29 cellular contexts compared by ENCODE assay signal in genomic region chr1:236343246-236343862, GRCh38. TPM values are rescaled to one million over a fixed set of nuclear protein-coding genes. Genes with fewer than 3 reads are reported as not detected.
A peak's percentile ranks its signal among the peaks of the same experiment; 100 is the strongest.
DNase-seq lines count a peak whose midpoint lies in the region; ATAC-seq, FAIRE-seq and TF ChIP-seq lines count a peak whose summit lies in the region.
"Had no signal": no experiment of that assay in that cellular context is flagged by ENCODE, and none has a peak within 500 bp of the region (broad histone marks: within the 10 kb centered on the region; RNA-seq: fewer than 3 reads in every experiment).

No MANE protein-coding gene starts in this region.

- no peak overlapping the region for H3K4me3 Mint-ChIP-seq in stimulated activated memory B cell treated with anti-CD40 and anti-IgM and Interleukin-4, amounts not matched to agents 10 μg/mL and 1 μg/mL and 100 μg/mL, for 72 hours
- H3K4me3 Mint-ChIP-seq: activated CD4-positive, alpha-beta T cell treated with anti-CD3 and anti-CD28 coated beads for 36 hours; CD4-positive, alpha-beta memory T cell; H9; memory B cell; nephron progenitor cell; T-helper 1 cell treated with Interleukin-12 subunit alpha and Interleukin-12 subunit beta and Interleukin-4 antibody, amounts not matched to agents 30 μg/mL and 1 μg/mL, for 36 hours had no signal

- H3K9me3 Mint-ChIP-seq in stimulated activated memory B cell treated with anti-CD40 and anti-IgM and Interleukin-4, amounts not matched to agents 10 μg/mL and 1 μg/mL and 100 μg/mL, for 72 hours, result no peaks in the 10 kb centered on the region
- H3K9me3 Mint-ChIP-seq: activated T-helper 2 cell treated with anti-CD3 and anti-CD28 coated beads, Interferon-gamma antibody, Interleukin-2, Interleukin-4, amounts not matched to agents 10 μg/mL and 5 μg/mL and 100 μg/mL, durations not matched to agents 14 hours and 24 hours and 36 hours; CD4-positive, alpha-beta memory T cell; H9; memory B cell; nephron progenitor cell; T-helper 1 cell treated with Interleukin-12 subunit alpha and Interleukin-12 subunit beta and Interleukin-4 antibody, amounts not matched to agents 30 μg/mL and 1 μg/mL, for 36 hours had no signal

- FAIRE-seq in K562 (lab: Jason Lieb, UNC), result no peak
- FAIRE-seq: HepG2 had no signal

- CTCF ChIA-PET in Panc1 (lab: Charles Lee) (no interaction called here), K562 (lab: Yijun Ruan, JAX; ENCODE audit: low intra/inter-chr PET ratio) (no interaction called here)

- intact Hi-C loops in Right ventricle myocardium inferior (cut with DNase I), result no loop called here
- intact Hi-C loops in Panc1 (cut with micrococcal nuclease; ENCODE audit: unreplicated experiment), result no loop called here
- intact Hi-C loops in K562 (cut with micrococcal nuclease), result no loop called here

- 61% methylated on average over 4 of the region's 4 CpGs for WGBS in K562 (ENCODE audit: insufficient coverage, low coverage, missing lambda C conversion rate)

- ATAC-seq in Right ventricle myocardium inferior (peak; percentile 75), Panc1 (peak; percentile 56), K562 (peak; percentile 14; the same call in 1 of the 3 replicates), left lobe of liver (no peak), HG02623 (IDR thresholded peaks at IDR 0.05; ENCODE audit: unreplicated experiment) (no peak)
- ATAC-seq in stimulated activated memory B cell treated with anti-CD40 and anti-IgM and Interleukin-4, amounts not matched to agents 10 μg/mL and 1 μg/mL and 100 μg/mL, for 72 hours, result peak; percentile 69
- ATAC-seq: A549; activated CD4-positive, alpha-beta T cell treated with anti-CD3 and anti-CD28 coated beads for 36 hours; gastroesophageal sphincter; HepG2 had no signal

- in situ Hi-C loops in Panc1 (cut with HindIII; ENCODE audit: low pct_unique_long_range_greater_than_20kb, low sequenced_read_pairs), result loop anchor here (10.0 kb wide), 1 partner anchor 141 kb away; no protein-coding TSS in a partner anchor
- in situ Hi-C loops in K562 (cut with MboI), result no loop called here

- no peak overlapping the region for H3K27ac Mint-ChIP-seq in stimulated activated memory B cell treated with anti-CD40 and anti-IgM and Interleukin-4, amounts not matched to agents 10 μg/mL and 1 μg/mL and 100 μg/mL, for 72 hours
- H3K27ac Mint-ChIP-seq: activated CD4-positive, alpha-beta T cell treated with anti-CD3 and anti-CD28 coated beads for 36 hours; activated T-helper 2 cell treated with anti-CD3 and anti-CD28 coated beads, Interferon-gamma antibody, Interleukin-2, Interleukin-4, amounts not matched to agents 10 μg/mL and 5 μg/mL and 100 μg/mL, durations not matched to agents 14 hours and 24 hours and 36 hours; H9; memory B cell; nephron progenitor cell; T-helper 1 cell treated with Interleukin-12 subunit alpha and Interleukin-12 subunit beta and Interleukin-4 antibody, amounts not matched to agents 30 μg/mL and 1 μg/mL, for 36 hours had no signal

- H3K27ac ChIP-seq in right atrium auricular region (no peak overlapping the region), Panc1 (ENCODE audit: low read length) (peak overlapping the region; percentile 77), K562 (ENCODE audit: extremely low read depth, low read depth, low read length) (no peak overlapping the region)
- H3K27ac ChIP-seq: A549, gastroesophageal sphincter, thyroid gland had no signal

- DNase-seq in Right ventricle myocardium inferior (ENCODE audit: missing footprints) (no peak), right atrium auricular region (ENCODE audit: low spot score) (no peak), Panc1 (ENCODE audit: low read depth, low spot score) (no peak), K562 (ENCODE audit: extremely low read depth in 1 of 4, low spot score in 3 of 4) (no peak), foreskin fibroblast (no peak), left lobe of liver (ENCODE audit: low spot score) (no peak)
- DNase-seq: activated CD4-positive, alpha-beta T cell treated with anti-CD3 and anti-CD28 coated beads for 36 hours; activated naive CD4-positive, alpha-beta T cell treated with anti-CD3 and anti-CD28 coated beads, Interleukin-2, amount 50 U/mL, for 16 hours; AML-193; amygdala; CD4-positive, alpha-beta memory T cell; H9; hypothalamus; Kasumi-1; NCI-H1092; NCI-H1694; NCI-H82; nephron progenitor cell; SK-N-SH; stimulated activated CD4-positive, alpha-beta T cell treated with anti-CD3 and anti-CD28 coated beads, Interleukin-1b, Interleukin-23, amount 100 ng/mL, for 48 hours; thyroid gland had no signal

- H3K9ac ChIP-seq in K562 (ENCODE audit: insufficient read depth in 1 of 2, low read depth in 2 of 2, low read length in 2 of 2), result no peak overlapping the region
- H3K9ac ChIP-seq: SK-N-SH had no signal

- POLR2A ChIA-PET in Panc1 (lab: Charles Lee), result interaction anchor here (0.7 kb wide), 1 partner anchor 42 kb away, joined by 3 read pairs; no protein-coding TSS in a partner anchor
- POLR2A ChIA-PET in K562 (lab: Yijun Ruan, JAX), result interaction anchor here (1.0 kb wide), 1 partner anchor 10 kb away, joined by 4 read pairs; no protein-coding TSS in a partner anchor

- TF ChIP-seq RAD21 in K562 (CRISPR knock-in tag; conservative IDR thresholded peaks at IDR 0.05 in 1 of 2, IDR thresholded peaks at IDR 0.05 in 1 of 2), result no peak

- TF ChIP-seq POLR2A in K562 (conservative IDR thresholded peaks at IDR 0.05), result no peak

- H3K4me1 Mint-ChIP-seq in stimulated activated memory B cell treated with anti-CD40 and anti-IgM and Interleukin-4, amounts not matched to agents 10 μg/mL and 1 μg/mL and 100 μg/mL, for 72 hours, result no peaks in the 10 kb centered on the region
- H3K4me1 Mint-ChIP-seq: activated CD4-positive, alpha-beta T cell treated with anti-CD3 and anti-CD28 coated beads for 36 hours; CD4-positive, alpha-beta memory T cell; memory B cell had no signal

- no peaks in the 10 kb centered on the region for H3K79me2 ChIP-seq in K562 (ENCODE audit: control insufficient read depth, insufficient read depth, low read length)

- TF ChIP-seq CTCF in right atrium auricular region (IDR thresholded peaks at IDR 0.05) (no peak), Panc1 (IDR thresholded peaks at IDR 0.05) (no peak), K562 (IDR thresholded peaks at IDR 0.05 in 2 of 3, conservative IDR thresholded peaks at IDR 0.05 in 1 of 3; ENCODE audit: insufficient read depth in 2 of 3, low read depth in 1 of 3, low read length in 3 of 3) (no peak), foreskin fibroblast (IDR thresholded peaks at IDR 0.05; ENCODE audit: low read depth, low read length) (no peak)

- H3K36me3 Mint-ChIP-seq in stimulated activated memory B cell treated with anti-CD40 and anti-IgM and Interleukin-4, amounts not matched to agents 10 μg/mL and 1 μg/mL and 100 μg/mL, for 72 hours, result no peaks in the 10 kb centered on the region
- H3K36me3 Mint-ChIP-seq: CD4-positive, alpha-beta memory T cell; memory B cell had no signal

- peaks cover 24% of the 10 kb centered on the region for H3K27me3 Mint-ChIP-seq in stimulated activated memory B cell treated with anti-CD40 and anti-IgM and Interleukin-4, amounts not matched to agents 10 μg/mL and 1 μg/mL and 100 μg/mL, for 72 hours
- H3K27me3 Mint-ChIP-seq: CD4-positive, alpha-beta memory T cell had no signal

- H3K9me1 ChIP-seq in K562 (ENCODE audit: control insufficient read depth, insufficient read depth, low read length), result no peaks in the 10 kb centered on the region

- H3K27me3 ChIP-seq in right atrium auricular region (no peaks in the 10 kb centered on the region), Panc1 (ENCODE audit: control insufficient read depth, insufficient read depth, low read length) (no peaks in the 10 kb centered on the region), K562 (ENCODE audit: control insufficient read depth in 2 of 2, insufficient read depth in 2 of 2, low read length in 2 of 2) (no peaks in the 10 kb centered on the region)
- H3K27me3 ChIP-seq: thyroid gland had no signal

- BruUV-seq in Panc1 (replicated peaks; lab: Mats Ljungman, UMichigan) (no TSS peak), K562 (replicated peaks; lab: Mats Ljungman, UMichigan) (no TSS peak)

- H3K9me3 ChIP-seq in right atrium auricular region, result no peaks in the 10 kb centered on the region
- no peaks in the 10 kb centered on the region for H3K9me3 ChIP-seq in Panc1 (ENCODE audit: control insufficient read depth, insufficient read depth, low read depth, low read length)
- peaks cover 6% of the 10 kb centered on the region for H3K9me3 ChIP-seq in K562 (replicated peaks; ENCODE audit: control insufficient read depth, insufficient read depth, low read depth, low read length)
- H3K9me3 ChIP-seq: A549, gastroesophageal sphincter, SK-N-SH, thyroid gland had no signal

- no peaks in the 10 kb centered on the region for H4K20me1 ChIP-seq in K562 (replicated peaks; ENCODE audit: control insufficient read depth, insufficient read depth, low read length)

- H3K4me3 ChIP-seq in right atrium auricular region (no peak overlapping the region), Panc1 (ENCODE audit: low read depth in 2 of 2, low read length in 2 of 2) (no peak overlapping the region), K562 (no peak overlapping the region), foreskin fibroblast (ENCODE audit: low read depth in 1 of 2, low read length in 2 of 2) (no peak overlapping the region)
- H3K4me3 ChIP-seq: A549, gastroesophageal sphincter, thyroid gland had no signal

- no peak for TF ChIP-seq EP300 in K562 (IDR thresholded peaks at IDR 0.05; ENCODE audit: low read length)

- no peaks in the 10 kb centered on the region for H3K4me1 ChIP-seq in right atrium auricular region
- peaks cover 18% of the 10 kb centered on the region for H3K4me1 ChIP-seq in Panc1 (ENCODE audit: control insufficient read depth, insufficient read depth, low read length)
- peaks cover 6 to 7% of the 10 kb centered on the region in 2 experiments; a peak in 3 of 5 replicates for H3K4me1 ChIP-seq in K562 (replicated peaks in 1 of 2; ENCODE audit: control insufficient read depth in 2 of 2, insufficient read depth in 2 of 2, low read length in 2 of 2)
- H3K4me1 ChIP-seq: A549, gastroesophageal sphincter, thyroid gland had no signal

- H3K36me3 ChIP-seq in right atrium auricular region (no peaks in the 10 kb centered on the region), Panc1 (ENCODE audit: control insufficient read depth, insufficient read depth, low read length) (no peaks in the 10 kb centered on the region), K562 (ENCODE audit: control insufficient read depth, insufficient read depth, low read length) (no peaks in the 10 kb centered on the region)
- H3K36me3 ChIP-seq: gastroesophageal sphincter, thyroid gland had no signal

- H3K4me2 ChIP-seq in K562 (ENCODE audit: insufficient read depth, low read length), result no peak overlapping the region
- H3K4me2 ChIP-seq: A549, SK-N-SH had no signal

- H2AFZ ChIP-seq in K562 (ENCODE audit: low read depth, low read length), result peak overlapping the region; percentile 2; the same call in 1 of the 2 replicates

RNA-seq across cellular contexts. Expression of gene EDARADD, which starts 50.7 kb away (rescaled TPM):
- total RNA-seq in Right ventricle myocardium inferior (1.6 TPM), right atrium auricular region (under 1 TPM in 1 of 2 donors, not detected in 1; 0.63 TPM), Panc1 (2021; ENCODE audit: unreplicated experiment) (35.4 TPM), K562 (2014; rRNA removed) (20.6 and 23.1 TPM in 2 replicates), K562 (2014; rRNA removed; fragmentation: Illumina TruSeq; extraction: Trizol) (20.4 and 21.6 TPM in 2 replicates), K562 (2015; rRNA removed; fragmentation: Illumina TruSeq; extraction: Trizol) (29.3 and 32.2 TPM in 2 replicates), K562 (2021) (21.1 and 22.5 TPM in 2 replicates), left lobe of liver (0.20 TPM)
- polyA plus RNA-seq in Panc1 (2012; ENCODE audit: insufficient read length), result 30.5 TPM
- total RNA-seq in K562 (2011; cell fraction: chromatin; rRNA removed; ENCODE audit: low replicate concordance), result 1.1 and 4.5 TPM in 2 replicates
- total RNA-seq in K562 (2011; cell fraction: nucleolus; rRNA removed), result 1.5 and 4.3 TPM in 2 replicates
- total RNA-seq in K562 (2011; cell fraction: nucleoplasm; rRNA removed), result 3.6 and 4.0 TPM in 2 replicates
- polyA plus RNA-seq in K562 (2011; rRNA removed) (0.46 and 0.49 TPM in 2 replicates), K562 (2014; fragmentation: Illumina TruSeq; extraction: Trizol) (31.1 and 32.4 TPM in 2 replicates), K562 (2014; fragmentation: Nextera tagmentation; extraction: Ambion mirVana) (1 to 10 TPM; 5.2 to 8.5 TPM), K562 (2014; rRNA removed) (17.8 and 21.5 TPM in 2 replicates)
- polyA plus RNA-seq in K562 (2011; cell fraction: cytosol; rRNA removed), result 0.25 and 0.43 TPM in 2 replicates
- 0.14 and 0.31 TPM in 2 replicates for polyA plus RNA-seq in K562 (2011; cell fraction: nucleus; rRNA removed)
- 20.5 and 30.0 TPM in 2 replicates for polyA plus RNA-seq in K562 (2012)
- polyA minus RNA-seq in K562 (2011; rRNA and poly(A)+ RNA removed), result 0.56 and 0.72 TPM in 2 replicates
- 0.64 TPM in 1 of 2 replicates, not detected in the other for polyA minus RNA-seq in K562 (2011; cell fraction: cytosol; rRNA and poly(A)+ RNA removed)
- polyA minus RNA-seq in K562 (2011; cell fraction: nucleus; rRNA and poly(A)+ RNA removed), result 0.40 and 1.3 TPM in 2 replicates
- total RNA-seq: HepG2 had no signal
- polyA plus RNA-seq: SK-N-SH had no signal

Comparison
In these comparisons a context has a peak if more than half of its experiments do, and no peak if none do; other contexts are left out.
1. ATAC-seq: peak in Right ventricle myocardium inferior (single experiment), Panc1 (single experiment), K562 (single experiment) and stimulated activated memory B cell treated with anti-CD40 and anti-IgM and Interleukin-4, amounts not matched to agents 10 μg/mL and 1 μg/mL and 100 μg/mL, for 72 hours (single experiment); none in left lobe of liver (single experiment) and HG02623 (single experiment).